In the genomic region with DNA sequence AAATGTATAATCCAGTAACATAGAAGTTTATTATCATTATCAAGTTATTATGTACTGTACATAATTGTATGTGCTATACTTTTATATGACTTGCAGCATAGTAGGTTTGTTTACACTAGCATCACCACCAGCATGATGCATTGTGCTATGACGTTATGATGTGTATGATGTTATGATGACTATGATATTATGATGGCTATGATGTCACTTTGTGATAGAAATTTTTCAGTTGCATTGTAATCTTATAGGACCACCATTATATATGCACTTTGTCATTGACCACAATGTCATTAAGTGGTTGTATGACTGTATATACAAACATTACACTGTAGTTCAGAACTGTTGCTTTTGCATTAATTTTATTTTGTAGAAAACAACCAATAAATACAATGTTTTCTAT, we compare ENCODE assay signal across 29 cellular contexts.
"Had no signal": no experiment of that assay in that cellular context is flagged by ENCODE, and none has a peak within 500 bp of the region (broad histone marks: within the 10 kb centered on the region; RNA-seq: fewer than 3 reads in every experiment).

No MANE protein-coding gene starts in this region.

- H3K27ac ChIP-seq: adrenal gland, body of pancreas, esophagus muscularis mucosa, gastroesophageal sphincter, heart right ventricle, WERI-Rb-1 had no signal

- H3K27me3 ChIP-seq: adrenal gland, body of pancreas, esophagus muscularis mucosa, gastroesophageal sphincter, heart right ventricle had no signal

- H3K36me3 ChIP-seq: adrenal gland, esophagus muscularis mucosa, gastroesophageal sphincter, heart right ventricle, WERI-Rb-1 had no signal

- H3K4me3 ChIP-seq: adrenal gland, body of pancreas, esophagus muscularis mucosa, gastroesophageal sphincter, heart right ventricle had no signal

- ATAC-seq: activated CD4-positive, CD25-positive, alpha-beta regulatory T cell treated with anti-CD3 and anti-CD28 coated beads, Interleukin-2, amount 50 U/mL, for 24 hours; activated CD8-positive, alpha-beta T cell treated with anti-CD3 and anti-CD28 coated beads for 36 hours; activated T-cell treated with anti-CD3 and anti-CD28 coated beads, Interleukin-2, amount 50 U/mL, for 4 hours; activated T-helper 17 cell treated with anti-CD3 and anti-CD28 coated beads, Interleukin-2, amount 50 U/mL, for 72 hours; body of pancreas; effector memory CD8-positive, alpha-beta T cell; gastroesophageal sphincter; heart right ventricle; T-helper 17 cell had no signal

- DNase-seq: activated B cell treated with CpG ODN at 0.5 μM for 24 hours; activated CD4-positive, alpha-beta T cell treated with anti-CD3 and anti-CD28 coated beads for 48 hours; activated CD4-positive, alpha-beta T cell treated with anti-CD3 and anti-CD28 coated beads, Interleukin-2, amount 50 U/mL, for 1 hour; activated CD4-positive, alpha-beta T cell treated with anti-CD3 and anti-CD28 coated beads, Interleukin-2, amount 50 U/mL, for 48 hours; activated CD8-positive, alpha-beta memory T cell treated with anti-CD3 and anti-CD28 coated beads for 24 hours; activated CD8-positive, alpha-beta T cell treated with anti-CD3 and anti-CD28 coated beads for 36 hours; activated effector memory CD4-positive, alpha-beta T cell treated with Interleukin-2 at 50 U/mL for 16 hours; activated gamma-delta T cell treated with Interleukin-2 at 50 U/mL for 16 hours; activated naive CD4-positive, alpha-beta T cell treated with anti-CD3 and anti-CD28 coated beads, Interleukin-2, amount 50 U/mL, for 16 hours; activated naive CD4-positive, alpha-beta T cell treated with Interleukin-2 at 50 U/mL for 16 hours; activated T-cell treated with anti-CD3 and anti-CD28 coated beads, Interleukin-2, amount 50 U/mL, for 4 hours; adrenal gland; amygdala; aorta; body of pancreas; cortex of kidney; dermis blood vessel endothelial cell; effector CD4-positive, alpha-beta T cell; effector memory CD8-positive, alpha-beta T cell; erythroblast; foreskin melanocyte; heart right ventricle; T-helper 17 cell; T1000; WERI-Rb-1 had no signal

- H3K9me3 ChIP-seq: adrenal gland, body of pancreas had no signal

- H3K4me1 ChIP-seq: adrenal gland, body of pancreas, esophagus muscularis mucosa, gastroesophageal sphincter, heart right ventricle had no signal
